ENCODE assay signal across 14 cellular contexts in genomic region chr15:94387854-94388441, GRCh38.
DNase-seq lines count a peak whose midpoint lies in the region; ATAC-seq and TF ChIP-seq lines count a peak whose summit lies in the region.
"Had no signal": no experiment of that assay in that cellular context is flagged by ENCODE, and none has a peak within 500 bp of the region (broad histone marks: within the 10 kb centered on the region; RNA-seq: fewer than 3 reads in every experiment).

No MANE protein-coding gene starts in this region.

- peak overlapping the region; percentile 14 for H3K27ac Mint-ChIP-seq in CD8-positive, alpha-beta T cell
- peak overlapping the region; percentile 79 for H3K27ac Mint-ChIP-seq in central memory CD8-positive, alpha-beta T cell (ENCODE audit: low read depth)
- H3K27ac Mint-ChIP-seq: type B pancreatic cell had no signal

- no peaks in the 10 kb centered on the region for H3K9me3 Mint-ChIP-seq in CD8-positive, alpha-beta T cell
- no peaks in the 10 kb centered on the region for H3K9me3 Mint-ChIP-seq in central memory CD8-positive, alpha-beta T cell
- H3K9me3 Mint-ChIP-seq: type B pancreatic cell had no signal

- CTCF ChIA-PET in CD8-positive, alpha-beta T cell (lab: Charles Lee): no interaction called here

- POLR2A ChIA-PET in CD8-positive, alpha-beta T cell (lab: Charles Lee): no interaction called here

- no peaks in the 10 kb centered on the region for H3K4me1 ChIP-seq in CD8-positive, alpha-beta T cell (ENCODE audit: insufficient read depth, low read length)

- no peak for DNase-seq in CD8-positive, alpha-beta T cell
- DNase-seq in KBM-7 (peak; percentile 12), NCI-H2171 treated with DMSO at 0.1 percent for 48 hours (lab: John Stamatoyannopoulos, UW) (no peak), cerebellum (ENCODE audit: low spot score) (no peak)
- no peak for DNase-seq in central memory CD8-positive, alpha-beta T cell (ENCODE audit: low spot score in 2 of 2)
- DNase-seq: activated T-cell treated with anti-CD3 and anti-CD28 coated beads, Interleukin-2, amount 50 U/mL, for 48 hours; dermis blood vessel endothelial cell; hippocampal formation; SW 1271 had no signal

- in situ Hi-C loops in KBM-7 (cut with MboI; ENCODE audit: low pct_unique_long_range_greater_than_20kb, low sequenced_read_pairs): no loop called here

- H3K27me3 Mint-ChIP-seq in CD8-positive, alpha-beta T cell (ENCODE audit: low read depth): no peaks in the 10 kb centered on the region
- no peaks in the 10 kb centered on the region for H3K27me3 Mint-ChIP-seq in central memory CD8-positive, alpha-beta T cell
- H3K27me3 Mint-ChIP-seq: type B pancreatic cell had no signal

- no peak for TF ChIP-seq CTCF in CD8-positive, alpha-beta T cell (IDR thresholded peaks at IDR 0.05)

- peaks cover 59% of the 10 kb centered on the region for H3K36me3 Mint-ChIP-seq in CD8-positive, alpha-beta T cell
- peaks cover 15% of the 10 kb centered on the region for H3K36me3 Mint-ChIP-seq in central memory CD8-positive, alpha-beta T cell (ENCODE audit: insufficient read depth)

- no peak overlapping the region for H3K4me3 ChIP-seq in CD8-positive, alpha-beta T cell (ENCODE audit: low read depth, low read length)

- peaks cover 5% of the 10 kb centered on the region for H3K36me3 ChIP-seq in CD8-positive, alpha-beta T cell (ENCODE audit: insufficient read depth, low read length)

- intact Hi-C loops in CD8-positive, alpha-beta T cell (cut with DNase I, micrococcal nuclease): no loop called here

- no peak for ATAC-seq in CD8-positive, alpha-beta T cell
- peak; percentile 49 for ATAC-seq in GM21360 (IDR thresholded peaks at IDR 0.05; ENCODE audit: unreplicated experiment)
- ATAC-seq in central memory CD8-positive, alpha-beta T cell (replicated peaks; ENCODE audit: extremely low read depth, poor library complexity, severe bottlenecking): no peak
- no peak for ATAC-seq in HG02798 (IDR thresholded peaks at IDR 0.05; ENCODE audit: poor library complexity, unreplicated experiment)
- no peak for ATAC-seq in GM19397 (IDR thresholded peaks at IDR 0.05; ENCODE audit: unreplicated experiment)

- no peaks in the 10 kb centered on the region for H3K9me3 ChIP-seq in CD8-positive, alpha-beta T cell (ENCODE audit: low read length)

- H3K4me1 Mint-ChIP-seq in CD8-positive, alpha-beta T cell (ENCODE audit: low read depth): peaks cover 14% of the 10 kb centered on the region
- H3K4me1 Mint-ChIP-seq in central memory CD8-positive, alpha-beta T cell: peaks cover 15% of the 10 kb centered on the region

- no peak overlapping the region for H3K27ac ChIP-seq in CD8-positive, alpha-beta T cell (ENCODE audit: low read depth, low read length)

- no peaks in the 10 kb centered on the region for H3K27me3 ChIP-seq in CD8-positive, alpha-beta T cell (ENCODE audit: insufficient read depth, low read length)

- no peak overlapping the region for H3K4me3 Mint-ChIP-seq in CD8-positive, alpha-beta T cell
- no peak overlapping the region for H3K4me3 Mint-ChIP-seq in central memory CD8-positive, alpha-beta T cell
- H3K4me3 Mint-ChIP-seq: neural crest cell, type B pancreatic cell had no signal
